Comparison of ENCODE assay signal across 9 cellular contexts in genomic region chr7:1854521-1855395, GRCh38.
DNase-seq lines count a peak whose midpoint lies in the region; ATAC-seq, FAIRE-seq and TF ChIP-seq lines count a peak whose summit lies in the region.
"Had no signal": no experiment of that assay in that cellular context is flagged by ENCODE, and none has a peak within 500 bp of the region (broad histone marks: within the 10 kb centered on the region; RNA-seq: fewer than 3 reads in every experiment).

No MANE protein-coding gene starts in this region.

- TF ChIP-seq POLR2A in erythroblast (IDR thresholded peaks at IDR 0.05; ENCODE audit: low read length) (peak; percentile 68), H54 (IDR thresholded peaks at IDR 0.05; ENCODE audit: low read depth, low read length) (no peak)

- H3K27me3 ChIP-seq in CD8-positive, alpha-beta T cell (ENCODE audit: insufficient read depth, low read length), result no peaks in the 10 kb centered on the region

- no peak overlapping the region for H3K4me3 ChIP-seq in CD8-positive, alpha-beta T cell (ENCODE audit: low read depth, low read length)

- ATAC-seq in CD8-positive, alpha-beta T cell, result peak; percentile 41

- no peak for TF ChIP-seq CTCF in CD8-positive, alpha-beta T cell (IDR thresholded peaks at IDR 0.05)
- no peak for TF ChIP-seq CTCF in GM13976 (IDR thresholded peaks at IDR 0.05; ENCODE audit: borderline replicate concordance, control extremely low read depth, extremely low read depth, insufficient read depth, missing control alignments)

- POLR2A ChIA-PET in CD8-positive, alpha-beta T cell (lab: Charles Lee), result no interaction called here

- intact Hi-C loops in CD8-positive, alpha-beta T cell (cut with DNase I, micrococcal nuclease), result no loop called here
- intact Hi-C loops in posterior cingulate gyrus (cut with DNase I), result no loop called here

- no peaks in the 10 kb centered on the region for H3K9me3 Mint-ChIP-seq in CD8-positive, alpha-beta T cell

- H3K36me3 ChIP-seq in CD8-positive, alpha-beta T cell (ENCODE audit: insufficient read depth, low read length), result no peaks in the 10 kb centered on the region

- peaks cover 16% of the 10 kb centered on the region for H3K36me3 Mint-ChIP-seq in CD8-positive, alpha-beta T cell

- H3K4me3 Mint-ChIP-seq in CD8-positive, alpha-beta T cell, result no peak overlapping the region

- in situ Hi-C loops in GM13976 (cut with MboI; ENCODE audit: low sequenced_read_pairs, unreplicated experiment), result no loop called here

- no peaks in the 10 kb centered on the region for H3K9me3 ChIP-seq in CD8-positive, alpha-beta T cell (ENCODE audit: low read length)

- DNase-seq in CD8-positive, alpha-beta T cell, result peak in 1 of 7 experiments; percentile 22
- DNase-seq in OCI-M1 (lab: John Stamatoyannopoulos, UW) (peak; percentile 86), erythroblast (lab: John Stamatoyannopoulos, UW) (peak; percentile 62 to 67), posterior cingulate gyrus (peak in 9 of 10 donors; percentile 1 to 75 (median 7)), GM13976 (ENCODE audit: low spot score) (no peak), H54 (ENCODE audit: insufficient read length, low spot score) (no peak), D341Med (ENCODE audit: low spot score) (no peak), germinal center (ENCODE audit: low spot score) (no peak)
- DNase-seq: DMS79 had no signal

- H3K27me3 Mint-ChIP-seq in CD8-positive, alpha-beta T cell (ENCODE audit: low read depth), result no peaks in the 10 kb centered on the region

- no peak for FAIRE-seq in H54 (lab: Jason Lieb, UNC)

- H3K27ac Mint-ChIP-seq in CD8-positive, alpha-beta T cell, result peak overlapping the region; percentile 64

- peaks cover 27% of the 10 kb centered on the region for H3K4me1 Mint-ChIP-seq in CD8-positive, alpha-beta T cell (ENCODE audit: low read depth)

- H3K27ac ChIP-seq in CD8-positive, alpha-beta T cell (ENCODE audit: low read depth, low read length), result no peak overlapping the region

- peaks cover 19% of the 10 kb centered on the region for H3K4me1 ChIP-seq in CD8-positive, alpha-beta T cell (ENCODE audit: insufficient read depth, low read length)

- CTCF ChIA-PET in CD8-positive, alpha-beta T cell (lab: Charles Lee), result no interaction called here

Comparison
In these comparisons a context has a peak if more than half of its experiments do, and no peak if none do; other contexts are left out.
1. DNase-seq: peak in OCI-M1 (single experiment), erythroblast (2 of 2) and posterior cingulate gyrus (9 of 10); none in GM13976 (single experiment), H54 (single experiment), D341Med (single experiment) and germinal center (single experiment).